In the genomic region with DNA sequence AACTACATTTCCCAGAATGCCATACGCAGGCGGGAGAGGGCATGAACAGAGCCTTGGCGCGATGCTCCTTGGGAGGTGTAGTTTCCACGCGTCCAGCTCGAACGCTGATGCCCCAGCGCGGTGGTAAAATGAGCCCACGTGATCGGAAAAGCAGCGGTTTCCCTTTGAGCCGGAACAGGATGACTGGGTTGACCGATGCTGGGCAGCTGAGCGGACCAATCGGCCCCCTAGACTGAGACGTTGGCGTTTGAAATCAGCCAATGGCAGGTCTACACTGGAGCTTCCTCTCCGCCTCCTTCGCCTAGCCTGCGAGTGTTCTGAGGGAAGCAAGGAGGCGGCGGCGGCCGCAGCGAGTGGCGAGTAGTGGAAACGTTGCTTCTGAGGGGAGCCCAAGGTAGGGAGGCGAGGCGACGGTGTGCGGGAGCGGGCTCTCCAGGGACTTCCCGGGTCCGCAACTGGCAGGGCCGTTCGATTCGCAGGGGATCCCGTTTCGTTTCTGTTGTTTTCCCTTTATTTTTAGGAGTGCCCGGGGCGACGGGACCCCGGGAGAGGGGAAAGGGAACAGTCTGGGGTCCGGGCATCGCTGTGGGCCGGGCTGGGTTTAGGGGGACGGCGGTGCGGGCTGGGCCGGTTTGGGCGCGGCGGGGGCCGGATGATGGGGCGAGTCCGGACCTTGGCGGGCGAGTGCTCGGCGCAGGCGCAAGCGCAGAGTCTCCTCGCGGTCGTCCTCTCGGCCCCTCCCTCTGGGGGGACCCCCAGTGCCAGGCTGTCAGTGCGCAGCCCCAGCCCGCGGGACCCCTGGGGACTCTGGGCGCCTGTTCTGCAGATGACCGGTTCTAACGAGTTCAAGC, we compare ENCODE assay signal across 1 cellular context.
A peak's percentile ranks its signal among the peaks of the same experiment; 100 is the strongest.
TF ChIP-seq lines count a peak whose summit lies in the region.

A gene with protein sequence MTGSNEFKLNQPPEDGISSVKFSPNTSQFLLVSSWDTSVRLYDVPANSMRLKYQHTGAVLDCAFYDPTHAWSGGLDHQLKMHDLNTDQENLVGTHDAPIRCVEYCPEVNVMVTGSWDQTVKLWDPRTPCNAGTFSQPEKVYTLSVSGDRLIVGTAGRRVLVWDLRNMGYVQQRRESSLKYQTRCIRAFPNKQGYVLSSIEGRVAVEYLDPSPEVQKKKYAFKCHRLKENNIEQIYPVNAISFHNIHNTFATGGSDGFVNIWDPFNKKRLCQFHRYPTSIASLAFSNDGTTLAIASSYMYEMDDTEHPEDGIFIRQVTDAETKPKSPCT (plus strand): TSS at position 311 of the 851 bp plus-strand sequence. CDS start 516 bp downstream, at position 827.

TF ChIP-seq in HCT116, 20 proteins besides CTCF, POLR2A, EP300 and RAD21 (continued from another document):
- TF ChIP-seq SP1 (IDR thresholded peaks at IDR 0.05; ENCODE audit: low read depth) (peak; percentile 99), CBX3 (IDR thresholded peaks at IDR 0.05; ENCODE audit: low read depth) (no peak; the same call in 1 of the 2 replicates), YY1 (IDR thresholded peaks at IDR 0.05; ENCODE audit: extremely low read depth, insufficient replicate concordance, low read depth, low read length) (peak; percentile 71), TCF7L2 (IDR thresholded peaks at IDR 0.05; ENCODE audit: borderline replicate concordance, extremely low read depth, insufficient read depth, insufficient read length) (peak; percentile 95), ELF1 (IDR thresholded peaks at IDR 0.05; ENCODE audit: borderline replicate concordance, low read depth) (peak; percentile 75; the same call in 1 of the 2 replicates), FOSL1 (IDR thresholded peaks at IDR 0.05; ENCODE audit: low read depth) (no peak), JUND (IDR thresholded peaks at IDR 0.05) (no peak)
- TF ChIP-seq, protein P1, sequence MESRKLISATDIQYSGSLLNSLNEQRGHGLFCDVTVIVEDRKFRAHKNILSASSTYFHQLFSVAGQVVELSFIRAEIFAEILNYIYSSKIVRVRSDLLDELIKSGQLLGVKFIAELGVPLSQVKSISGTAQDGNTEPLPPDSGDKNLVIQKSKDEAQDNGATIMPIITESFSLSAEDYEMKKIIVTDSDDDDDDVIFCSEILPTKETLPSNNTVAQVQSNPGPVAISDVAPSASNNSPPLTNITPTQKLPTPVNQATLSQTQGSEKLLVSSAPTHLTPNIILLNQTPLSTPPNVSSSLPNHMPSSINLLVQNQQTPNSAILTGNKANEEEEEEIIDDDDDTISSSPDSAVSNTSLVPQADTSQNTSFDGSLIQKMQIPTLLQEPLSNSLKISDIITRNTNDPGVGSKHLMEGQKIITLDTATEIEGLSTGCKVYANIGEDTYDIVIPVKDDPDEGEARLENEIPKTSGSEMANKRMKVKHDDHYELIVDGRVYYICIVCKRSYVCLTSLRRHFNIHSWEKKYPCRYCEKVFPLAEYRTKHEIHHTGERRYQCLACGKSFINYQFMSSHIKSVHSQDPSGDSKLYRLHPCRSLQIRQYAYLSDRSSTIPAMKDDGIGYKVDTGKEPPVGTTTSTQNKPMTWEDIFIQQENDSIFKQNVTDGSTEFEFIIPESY (IDR thresholded peaks at IDR 0.05; ENCODE audit: extremely low read depth, insufficient replicate concordance, low read length), result no peak
- TF ChIP-seq, protein P2, sequence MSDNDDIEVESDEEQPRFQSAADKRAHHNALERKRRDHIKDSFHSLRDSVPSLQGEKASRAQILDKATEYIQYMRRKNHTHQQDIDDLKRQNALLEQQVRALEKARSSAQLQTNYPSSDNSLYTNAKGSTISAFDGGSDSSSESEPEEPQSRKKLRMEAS (IDR thresholded peaks at IDR 0.05), result peak; percentile 84
